Comparison of ENCODE assay signal across 8 cellular contexts in genomic region chr22:28883917-28884753, GRCh38. TPM values are rescaled to one million over a fixed set of nuclear protein-coding genes. Genes with fewer than 3 reads are reported as not detected.
DNase-seq lines count a peak whose midpoint lies in the region; ATAC-seq, FAIRE-seq and TF ChIP-seq lines count a peak whose summit lies in the region.

No MANE protein-coding gene starts in this region.

- H3K79me2 ChIP-seq in endothelial cell of umbilical vein (ENCODE audit: control insufficient read depth, insufficient read depth, low read length) = peaks cover 5% of the 10 kb centered on the region

- no peaks in the 10 kb centered on the region for H3K9me3 Mint-ChIP-seq in activated CD8-positive, alpha-beta T cell treated with anti-CD3 and anti-CD28 coated beads, Interleukin-2, amount 10 ng/mL, durations not matched to agents 7 days and 5 days (ENCODE audit: insufficient read depth)
- peaks cover 0 to 2% (median 0%) of the 10 kb centered on the region in 7 donors for H3K9me3 Mint-ChIP-seq in naive B cell

- peak; percentile 32 for DNase-seq in GM13977 (ENCODE audit: low spot score)
- DNase-seq in activated CD8-positive, alpha-beta T cell treated with anti-CD3 and anti-CD28 coated beads, Interleukin-2, amount 10 ng/mL, durations not matched to agents 7 days and 5 days = peak; percentile 42
- peak; percentile 27 for DNase-seq in endothelial cell of umbilical vein (ENCODE audit: low read depth, low spot score)
- peak; percentile 38 for DNase-seq in naive B cell
- DNase-seq in ureter (ENCODE audit: low spot score) = peak; percentile 50
- no peak for DNase-seq in NCI-H510A (lab: John Stamatoyannopoulos, UW)
- no peak for DNase-seq in GDM1 (lab: John Stamatoyannopoulos, UW)

- CTCF ChIA-PET in activated CD8-positive, alpha-beta T cell treated with anti-CD3 and anti-CD28 coated beads, Interleukin-2, amount 10 ng/mL, durations not matched to agents 7 days and 5 days (lab: Charles Lee) = interaction anchor here (0.8 to 1.3 kb wide), 3 partner anchors 11 to 157 kb away, joined by 3 to 4 read pairs (median 3); no protein-coding TSS in a partner anchor
- CTCF ChIA-PET in endothelial cell of umbilical vein (lab: Charles Lee) = interaction anchor here (1.6 to 3.2 kb wide), 3 partner anchors 10 to 157 kb away, joined by 4 to 32 read pairs (median 8); no protein-coding TSS in a partner anchor

- H3K27me3 Mint-ChIP-seq in activated CD8-positive, alpha-beta T cell treated with anti-CD3 and anti-CD28 coated beads, Interleukin-2, amount 10 ng/mL, durations not matched to agents 7 days and 5 days (ENCODE audit: low read depth) = peaks cover 50% of the 10 kb centered on the region
- H3K27me3 Mint-ChIP-seq in naive B cell = peaks cover 17 to 27% (median 18%) of the 10 kb centered on the region in 3 donors

- H3K4me3 Mint-ChIP-seq in activated CD8-positive, alpha-beta T cell treated with anti-CD3 and anti-CD28 coated beads, Interleukin-2, amount 10 ng/mL, durations not matched to agents 7 days and 5 days = peak overlapping the region; percentile 67
- H3K4me3 Mint-ChIP-seq in naive B cell = peak overlapping the region; percentile 52 to 87 (median 80)

- TF ChIP-seq RAD21 in Ishikawa (IDR thresholded peaks at IDR 0.05; ENCODE audit: low read depth) = no peak; the same call in 1 of the 2 replicates

- peaks cover 20% of the 10 kb centered on the region for H3K4me1 Mint-ChIP-seq in activated CD8-positive, alpha-beta T cell treated with anti-CD3 and anti-CD28 coated beads, Interleukin-2, amount 10 ng/mL, durations not matched to agents 7 days and 5 days (ENCODE audit: low read depth)
- peaks cover 20 to 23% (median 22%) of the 10 kb centered on the region in 3 donors for H3K4me1 Mint-ChIP-seq in naive B cell

- dilution Hi-C loops in endothelial cell of umbilical vein (cut with MboI; ENCODE audit: extremely low pct_ligation_motif_present, low sequenced_read_pairs) = no loop called here

- no peaks in the 10 kb centered on the region for H3K9me3 ChIP-seq in endothelial cell of umbilical vein (replicated peaks; ENCODE audit: control insufficient read depth, insufficient read depth, low read length)

- H3K27me3 ChIP-seq in endothelial cell of umbilical vein (ENCODE audit: control insufficient read depth in 2 of 2, insufficient read depth in 2 of 2, low read length in 2 of 2) = no peaks in the 10 kb centered on the region

- TF ChIP-seq POLR2A in endothelial cell of umbilical vein (IDR thresholded peaks at IDR 0.05; ENCODE audit: low read depth, low read length) = no peak

- H3K36me3 ChIP-seq in endothelial cell of umbilical vein (ENCODE audit: control insufficient read depth in 2 of 2, extremely low read depth in 1 of 2, insufficient read depth in 2 of 2, low read length in 2 of 2) = no peaks in the 10 kb centered on the region

- peak; percentile 49 for ATAC-seq in activated CD8-positive, alpha-beta T cell treated with anti-CD3 and anti-CD28 coated beads, Interleukin-2, amount 10 ng/mL, durations not matched to agents 7 days and 5 days
- ATAC-seq in naive B cell (ENCODE audit: low read depth in 2 of 2) = peak; percentile 24 to 37

- no peak for FAIRE-seq in endothelial cell of umbilical vein (lab: Jason Lieb, UNC)

- H3K27ac ChIP-seq in endothelial cell of umbilical vein (ENCODE audit: insufficient read depth, low read depth, low read length) = no peak overlapping the region

- peaks cover 11% of the 10 kb centered on the region for H3K4me1 ChIP-seq in endothelial cell of umbilical vein (ENCODE audit: control insufficient read depth, extremely low read depth, insufficient read depth, low read length)

- peak overlapping the region; percentile 51 to 55 (median 54) for H3K4me3 ChIP-seq in endothelial cell of umbilical vein (replicated peaks in 1 of 3; ENCODE audit: insufficient read depth in 1 of 3, low read depth in 1 of 3, low read length in 3 of 3)

- H3K4me2 ChIP-seq in endothelial cell of umbilical vein (ENCODE audit: insufficient read depth, low read length) = peak overlapping the region; percentile 77

- no TSS peak for BruUV-seq in endothelial cell of umbilical vein (replicated peaks; lab: Mats Ljungman, UMichigan)

- TF ChIP-seq CTCF in GM13977 (IDR thresholded peaks at IDR 0.05; ENCODE audit: extremely low read depth, insufficient read depth, missing control alignments) = no peak
- TF ChIP-seq CTCF in endothelial cell of umbilical vein (IDR thresholded peaks at IDR 0.05; ENCODE audit: extremely low read depth in 1 of 2, insufficient read depth in 1 of 2, low read depth in 1 of 2, low read length in 2 of 2) = no peak

- H4K20me1 ChIP-seq in endothelial cell of umbilical vein (replicated peaks; ENCODE audit: control insufficient read depth, extremely low read depth, insufficient read depth, low read length) = no peaks in the 10 kb centered on the region

- POLR2A ChIA-PET in activated CD8-positive, alpha-beta T cell treated with anti-CD3 and anti-CD28 coated beads, Interleukin-2, amount 10 ng/mL, durations not matched to agents 7 days and 5 days (lab: Charles Lee) = interaction anchor here (0.7 kb wide), 1 partner anchor 22 kb away, joined by 3 read pairs; no protein-coding TSS in a partner anchor
- POLR2A ChIA-PET in endothelial cell of umbilical vein (lab: Charles Lee) = no interaction called here

- TF ChIP-seq EP300 in Ishikawa (IDR thresholded peaks at IDR 0.05; ENCODE audit: borderline replicate concordance) = 0 out of 2 replicates have a peak, but pooled peaks have one; percentile 1

- in situ Hi-C loops in GM13977 (cut with MboI; ENCODE audit: low pct_unique_long_range_greater_than_20kb, low sequenced_read_pairs, unreplicated experiment) = no loop called here

- intact Hi-C loops in endothelial cell of umbilical vein (cut with micrococcal nuclease) = loop anchor here (1.0 to 5.0 kb wide), 2 partner anchors 53 to 147 kb away; no protein-coding TSS in a partner anchor

- H2AFZ ChIP-seq in endothelial cell of umbilical vein (ENCODE audit: low read depth, low read length) = no peak overlapping the region

- H3K36me3 Mint-ChIP-seq in activated CD8-positive, alpha-beta T cell treated with anti-CD3 and anti-CD28 coated beads, Interleukin-2, amount 10 ng/mL, durations not matched to agents 7 days and 5 days (ENCODE audit: low read depth) = no peaks in the 10 kb centered on the region
- H3K36me3 Mint-ChIP-seq in naive B cell = no peaks in the 10 kb centered on the region

- H3K9me1 ChIP-seq in endothelial cell of umbilical vein (replicated peaks; ENCODE audit: control insufficient read depth, extremely low read depth, insufficient read depth, low read length) = no peaks in the 10 kb centered on the region

- H3K27ac Mint-ChIP-seq in activated CD8-positive, alpha-beta T cell treated with anti-CD3 and anti-CD28 coated beads, Interleukin-2, amount 10 ng/mL, durations not matched to agents 7 days and 5 days = no peak overlapping the region
- no peak overlapping the region for H3K27ac Mint-ChIP-seq in naive B cell

- no peak overlapping the region for H3K9ac ChIP-seq in endothelial cell of umbilical vein (replicated peaks; ENCODE audit: extremely low read depth, insufficient read depth, low read length)

TF ChIP-seq in Ishikawa, 13 proteins besides CTCF, POLR2A, EP300 and RAD21:
- TF ChIP-seq NFIC (IDR thresholded peaks at IDR 0.05) (no peak), YY1 (IDR thresholded peaks at IDR 0.05; ENCODE audit: low read depth) (peak; percentile 49; the same call in 1 of the 2 replicates)

TF ChIP-seq in endothelial cell of umbilical vein, 7 proteins besides CTCF, POLR2A, EP300 and RAD21:
- TF ChIP-seq MYC (IDR thresholded peaks at IDR 0.05; ENCODE audit: low read depth, low read length) = no peak
- TF ChIP-seq POLR2AphosphoS5 (IDR thresholded peaks at IDR 0.05; ENCODE audit: insufficient read depth, low read depth, low read length) = no peak
- TF ChIP-seq FOS (IDR thresholded peaks at IDR 0.05; ENCODE audit: borderline replicate concordance, insufficient read depth, low read length) = no peak
- TF ChIP-seq GATA2 (IDR thresholded peaks at IDR 0.05; ENCODE audit: insufficient read depth, insufficient read length, low read depth, low read length) = no peak
- no peak for TF ChIP-seq JUN (IDR thresholded peaks at IDR 0.05; ENCODE audit: borderline replicate concordance, insufficient read depth, insufficient read length, low read depth)
- no peak for TF ChIP-seq EZH2 (IDR thresholded peaks at IDR 0.05; ENCODE audit: borderline replicate concordance, low read depth, low read length, severe bottlenecking)
- no peak for TF ChIP-seq MAX (IDR thresholded peaks at IDR 0.05; ENCODE audit: insufficient read depth, insufficient read length)

RNA-seq across cellular contexts. Expression of gene ZNRF3, which starts 0.8 kb away (rescaled TPM):
- 1 to 10 TPM; 1.2 to 1.3 TPM for total RNA-seq in activated CD8-positive, alpha-beta T cell treated with anti-CD3 and anti-CD28 coated beads, Interleukin-2, amount 10 ng/mL, durations not matched to agents 7 days and 5 days
- total RNA-seq in endothelial cell of umbilical vein (4.4 and 5.2 TPM in 2 replicates), ureter (9.6 TPM)
- polyA plus RNA-seq in endothelial cell of umbilical vein (2.7 and 3.4 TPM in 2 replicates), naive B cell (ENCODE audit: low read depth in 6 of 6) (under 1 TPM in 4 of 6 donors, not detected in 2; 0.09 to 0.23 (median 0.17) TPM)
- 1.8 and 1.9 TPM in 2 replicates for polyA plus RNA-seq in endothelial cell of umbilical vein (2011; cell fraction: cytosol; rRNA removed)
- 2.5 TPM in 2 replicates for polyA plus RNA-seq in endothelial cell of umbilical vein (2011; cell fraction: nucleus; rRNA removed)
- 2.1 and 2.2 TPM in 2 replicates for polyA plus RNA-seq in endothelial cell of umbilical vein (2012)
- polyA minus RNA-seq in endothelial cell of umbilical vein = 2.8 and 3.0 TPM in 2 replicates
- polyA minus RNA-seq in endothelial cell of umbilical vein (2011; cell fraction: cytosol; rRNA and poly(A)+ RNA removed) = 3.7 TPM
- polyA minus RNA-seq in endothelial cell of umbilical vein (2011; cell fraction: nucleus; rRNA and poly(A)+ RNA removed) = 2.0 and 3.2 TPM in 2 replicates

Comparison
In these comparisons a context has a peak if more than half of its experiments do, and no peak if none do; other contexts are left out.
1. DNase-seq: peak in GM13977 (single experiment), activated CD8-positive, alpha-beta T cell treated with anti-CD3 and anti-CD28 coated beads, Interleukin-2, amount 10 ng/mL, durations not matched to agents 7 days and 5 days (single experiment), endothelial cell of umbilical vein (single experiment), naive B cell (single experiment) and ureter (single experiment); none in NCI-H510A (single experiment) and GDM1 (single experiment).